Comparison of ENCODE assay signal across 11 cellular contexts in genomic region chr6:111256646-111257045, GRCh38.
DNase-seq lines count a peak whose midpoint lies in the region; ATAC-seq, FAIRE-seq and TF ChIP-seq lines count a peak whose summit lies in the region.
"Had no signal": no experiment of that assay in that cellular context is flagged by ENCODE, and none has a peak within 500 bp of the region (broad histone marks: within the 10 kb centered on the region; RNA-seq: fewer than 3 reads in every experiment).

No MANE protein-coding gene starts in this region.

- CTCF ChIA-PET in HCT116 (lab: Charles Lee) = interaction anchor here (0.7 kb wide), 3 partner anchors 49 to 435 kb away, joined by 3 to 4 read pairs (median 3); no protein-coding TSS in a partner anchor

- no peaks in the 10 kb centered on the region for H3K36me3 Mint-ChIP-seq in stimulated activated memory B cell treated with anti-CD40 and anti-IgM and Interleukin-4, amounts not matched to agents 10 μg/mL and 1 μg/mL and 100 μg/mL, for 72 hours

- no peaks in the 10 kb centered on the region for H3K36me3 ChIP-seq in HCT116 (ENCODE audit: control insufficient read depth in 1 of 2, insufficient read depth in 2 of 2, low read length in 2 of 2)
- no peaks in the 10 kb centered on the region for H3K36me3 ChIP-seq in hepatocyte (replicated peaks; ENCODE audit: insufficient read depth, low read depth)
- H3K36me3 ChIP-seq: ascending aorta, Peyer's patch had no signal

- intact Hi-C loops in HCT116 (cut with micrococcal nuclease) = loop anchor here (5.0 kb wide), 1 partner anchor 244 kb away; no protein-coding TSS in a partner anchor

- no peaks in the 10 kb centered on the region for H3K9me3 ChIP-seq in HCT116 (ENCODE audit: control insufficient read depth in 1 of 2, insufficient read depth in 1 of 2, low read depth in 1 of 2, low read length in 2 of 2)
- no peaks in the 10 kb centered on the region for H3K9me3 ChIP-seq in hepatocyte (ENCODE audit: low read depth)
- H3K9me3 ChIP-seq: ascending aorta, Peyer's patch had no signal

- H3K4me1 ChIP-seq in HCT116 (ENCODE audit: control insufficient read depth in 1 of 2, insufficient read depth in 2 of 2, low read length in 2 of 2) (peaks cover 10 to 25% of the 10 kb centered on the region in 2 experiments), hepatocyte (ENCODE audit: insufficient read depth) (peaks cover 22% of the 10 kb centered on the region)

- no peak overlapping the region for H3K4me3 Mint-ChIP-seq in stimulated activated memory B cell treated with anti-CD40 and anti-IgM and Interleukin-4, amounts not matched to agents 10 μg/mL and 1 μg/mL and 100 μg/mL, for 72 hours

- H4K20me1 ChIP-seq in HCT116 (ENCODE audit: insufficient read depth) (no peaks in the 10 kb centered on the region), hepatocyte (ENCODE audit: insufficient read depth, poor library complexity, severe bottlenecking) (no peaks in the 10 kb centered on the region)

- TF ChIP-seq CTCF in C4-2B (conservative IDR thresholded peaks at IDR 0.05) (peak; percentile 39), HCT116 (IDR thresholded peaks at IDR 0.05 in 2 of 3, conservative IDR thresholded peaks at IDR 0.05 in 1 of 3; ENCODE audit: borderline replicate concordance in 1 of 3, insufficient read depth in 1 of 3, low read depth in 2 of 3, low read length in 2 of 3) (peak in 1 of 3 experiments; percentile 35; a peak in 1 of 6 replicates), hepatocyte (IDR thresholded peaks at IDR 0.05; ENCODE audit: poor library complexity) (peak; percentile 37)

- peaks cover 17% of the 10 kb centered on the region for H3K27me3 Mint-ChIP-seq in stimulated activated memory B cell treated with anti-CD40 and anti-IgM and Interleukin-4, amounts not matched to agents 10 μg/mL and 1 μg/mL and 100 μg/mL, for 72 hours

- no TSS peak for BruUV-seq in HCT116 (replicated peaks; lab: Mats Ljungman, UMichigan)

- H3K4me2 ChIP-seq in HCT116 (ENCODE audit: low read length) = no peak overlapping the region
- no peak overlapping the region for H3K4me2 ChIP-seq in hepatocyte

- H3K4me3 ChIP-seq in HCT116 (replicated peaks in 1 of 2; ENCODE audit: low read depth in 1 of 2, low read length in 2 of 2) = no peak overlapping the region
- H3K4me3 ChIP-seq in hepatocyte = no peak overlapping the region
- H3K4me3 ChIP-seq: ascending aorta, Peyer's patch had no signal

- H3K27ac ChIP-seq in C4-2B = no peak overlapping the region
- no peak overlapping the region for H3K27ac ChIP-seq in HCT116 (ENCODE audit: low read depth, low read length)
- H3K27ac ChIP-seq in hepatocyte = peak overlapping the region; percentile 75
- H3K27ac ChIP-seq: ascending aorta, Peyer's patch had no signal

- TF ChIP-seq RAD21 in HCT116 (IDR thresholded peaks at IDR 0.05; ENCODE audit: low read depth) = peak; percentile 51

- H3K9me3 Mint-ChIP-seq in stimulated activated memory B cell treated with anti-CD40 and anti-IgM and Interleukin-4, amounts not matched to agents 10 μg/mL and 1 μg/mL and 100 μg/mL, for 72 hours = no peaks in the 10 kb centered on the region

- TF ChIP-seq POLR2A in HCT116 (IDR thresholded peaks at IDR 0.05; ENCODE audit: borderline replicate concordance, extremely low read depth, insufficient read depth, insufficient read length) = no peak

- H2AFZ ChIP-seq in HCT116 (ENCODE audit: low read depth, low read length, poor library complexity, severe bottlenecking) (no peak overlapping the region), hepatocyte (peak overlapping the region; percentile 55)

- no peak overlapping the region for H3K27ac Mint-ChIP-seq in stimulated activated memory B cell treated with anti-CD40 and anti-IgM and Interleukin-4, amounts not matched to agents 10 μg/mL and 1 μg/mL and 100 μg/mL, for 72 hours

- RAD21 ChIA-PET in HCT116 (lab: Charles Lee; ENCODE audit: low non-redundant PET in 1 of 2, low total read pairs in 2 of 2, uncharacterized antibody in 2 of 2, unreplicated experiment in 2 of 2) = interaction anchor here in 1 of 2 experiments (0.7 kb wide), 1 partner anchor 771 kb away, joined by 3 read pairs; no protein-coding TSS in a partner anchor

- FAIRE-seq in RCC 7860 (lab: Jason Lieb, UNC) = peak; percentile 40

- POLR2A ChIA-PET in HCT116 (lab: Charles Lee) = interaction anchor here (0.8 kb wide), 1 partner anchor 41 kb away, joined by 3 read pairs; no protein-coding TSS in a partner anchor

- no peak overlapping the region for H3K9ac ChIP-seq in HCT116 (ENCODE audit: low read length)

- H3K79me2 ChIP-seq in HCT116 (ENCODE audit: insufficient read depth, low read length) (peaks cover 19% of the 10 kb centered on the region; the same call in 1 of the 2 replicates), hepatocyte (peaks cover 22% of the 10 kb centered on the region)

- ATAC-seq in HCT116 = no peak
- ATAC-seq in stimulated activated memory B cell treated with anti-CD40 and anti-IgM and Interleukin-4, amounts not matched to agents 10 μg/mL and 1 μg/mL and 100 μg/mL, for 72 hours = no peak

- H3K9me2 ChIP-seq in HCT116 (ENCODE audit: insufficient read depth) (no peaks in the 10 kb centered on the region), hepatocyte (replicated peaks; ENCODE audit: insufficient read depth) (no peaks in the 10 kb centered on the region)

- no peak for DNase-seq in HCT116 (ENCODE audit: low read depth, low spot score)
- no peak for DNase-seq in RCC 7860 (ENCODE audit: low spot score)
- no peak for DNase-seq in hepatocyte (ENCODE audit: low spot score)
- no peak for DNase-seq in SIG-M5 treated with dmso at 0.1 percent for 504 hours (lab: John Stamatoyannopoulos, UW; ENCODE audit: unreplicated experiment)
- no peak for DNase-seq in activated CD4-positive, alpha-beta T cell treated with anti-CD3 and anti-CD28 coated beads, Interleukin-2, amount 50 U/mL, for 48 hours
- DNase-seq in NCI-H2107 treated with DMSO at 0.1 percent for 48 hours (lab: John Stamatoyannopoulos, UW; ENCODE audit: unreplicated experiment) = no peak
- DNase-seq: NCI-H146, Peyer's patch had no signal

- peaks cover 24% of the 10 kb centered on the region for H3K4me1 Mint-ChIP-seq in stimulated activated memory B cell treated with anti-CD40 and anti-IgM and Interleukin-4, amounts not matched to agents 10 μg/mL and 1 μg/mL and 100 μg/mL, for 72 hours

- no peaks in the 10 kb centered on the region for H3K27me3 ChIP-seq in HCT116 (ENCODE audit: insufficient read depth, low read length)
- no peaks in the 10 kb centered on the region for H3K27me3 ChIP-seq in hepatocyte
- H3K27me3 ChIP-seq: ascending aorta, Peyer's patch had no signal

TF ChIP-seq in HCT116, 20 proteins besides CTCF, POLR2A, EP300 and RAD21 (continues in another document):
- TF ChIP-seq JUND (IDR thresholded peaks at IDR 0.05) (no peak), CEBPB (IDR thresholded peaks at IDR 0.05; ENCODE audit: low read depth) (no peak), REST (IDR thresholded peaks at IDR 0.05; ENCODE audit: low read depth) (no peak), EZH2phosphoT487 (IDR thresholded peaks at IDR 0.05; ENCODE audit: borderline replicate concordance) (no peak), EGR1 (IDR thresholded peaks at IDR 0.05; ENCODE audit: low read depth) (no peak), TCF7L2 (IDR thresholded peaks at IDR 0.05; ENCODE audit: borderline replicate concordance, extremely low read depth, insufficient read depth, insufficient read length) (no peak), ATF3 (IDR thresholded peaks at IDR 0.05) (no peak), CBX3 (IDR thresholded peaks at IDR 0.05; ENCODE audit: low read depth) (no peak), SRF (IDR thresholded peaks at IDR 0.05; ENCODE audit: low read depth) (no peak), YY1 (IDR thresholded peaks at IDR 0.05; ENCODE audit: extremely low read depth, insufficient replicate concordance, low read depth, low read length) (no peak), MAX (IDR thresholded peaks at IDR 0.05) (no peak), SP1 (IDR thresholded peaks at IDR 0.05; ENCODE audit: low read depth) (no peak), ZNF274 (IDR thresholded peaks at IDR 0.05; ENCODE audit: low read depth, low read length) (no peak)
